Comparison of ENCODE assay signal across 1 cellular context in the genomic region with DNA sequence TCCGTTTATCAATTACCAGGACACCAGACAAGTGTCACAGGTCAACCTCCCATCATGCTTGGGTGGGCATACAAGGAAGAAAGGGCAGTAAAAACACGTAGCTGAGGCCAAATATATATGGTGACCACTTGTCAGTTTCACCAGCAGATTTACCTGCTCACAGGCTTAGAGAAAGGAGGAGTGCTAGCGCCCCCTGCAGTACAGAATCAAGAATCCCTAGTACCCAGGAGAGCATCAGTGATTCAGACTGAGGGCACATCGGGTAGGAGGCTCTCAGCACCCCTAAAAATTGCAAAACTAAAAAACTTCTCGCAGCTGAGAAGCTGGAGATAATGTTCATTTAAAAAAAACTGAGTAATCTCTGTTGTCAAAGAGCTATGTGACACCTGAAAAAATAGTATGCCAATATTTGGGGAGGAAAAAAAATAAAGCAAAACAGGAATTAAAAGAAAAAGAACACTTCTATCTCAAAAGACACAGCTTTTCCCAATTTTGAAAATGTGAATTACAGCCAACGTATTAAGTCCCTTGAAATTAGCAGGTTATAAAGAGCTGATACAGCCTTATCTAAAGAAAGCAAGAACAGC.
TF ChIP-seq lines count a peak whose summit lies in the region.

No MANE protein-coding gene starts in this region.

TF ChIP-seq in GM12878, 131 proteins besides CTCF, POLR2A, EP300 and RAD21 (continued from another document):
- no peak for TF ChIP-seq IRF4 (IDR thresholded peaks at IDR 0.05; ENCODE audit: low read depth, low read length)
- no peak for TF ChIP-seq MTA3 (IDR thresholded peaks at IDR 0.05; ENCODE audit: borderline replicate concordance, low read length)
